In genomic region chr17:39209317-39210092, GRCh38 we compare ENCODE assay signal across 9 cellular contexts. TPM values are rescaled to one million over a fixed set of nuclear protein-coding genes. Genes with fewer than 3 reads are reported as not detected.
DNase-seq lines count a peak whose midpoint lies in the region.
"Had no signal": no experiment of that assay in that cellular context is flagged by ENCODE, and none has a peak within 500 bp of the region (broad histone marks: within the 10 kb centered on the region; RNA-seq: fewer than 3 reads in every experiment).

No MANE protein-coding gene starts in this region.

- peaks cover 8 to 12% of the 10 kb centered on the region in 2 experiments for H3K36me3 ChIP-seq in mesenchymal stem cell (ENCODE audit: control insufficient read depth in 1 of 2, insufficient read depth in 2 of 2, low read depth in 1 of 2, low read length in 2 of 2)

- H2AK5ac ChIP-seq in mesenchymal stem cell (ENCODE audit: low read length, severe bottlenecking) = no peak overlapping the region

- DNase-seq in NCI-H1436 (lab: John Stamatoyannopoulos, UW) = peak; percentile 60
- DNase-seq in NCI-H1436 treated with DMSO at 0.1 percent for 48 hours (lab: John Stamatoyannopoulos, UW) = no peak
- DNase-seq in activated CD4-positive, alpha-beta T cell treated with anti-CD3 and anti-CD28 coated beads, Interleukin-2, amount 50 U/mL, for 48 hours = peak; percentile 70 to 75
- DNase-seq in dermis blood vessel endothelial cell = peak; percentile 51
- DNase-seq in mesenchymal stem cell = peak; percentile 78
- peak; percentile 52 for DNase-seq in stimulated activated CD8-positive, alpha-beta memory T cell treated with anti-CD3 and anti-CD28 coated beads, Interleukin-12 subunit alpha, Interleukin-12 subunit beta, amount 100 ng/mL, for 24 hours (ENCODE audit: extremely low read depth)
- DNase-seq in HT-29 (ENCODE audit: low spot score) = no peak
- no peak for DNase-seq in OCI-M2 (lab: John Stamatoyannopoulos, UW; ENCODE audit: unreplicated experiment)

- H3K27me3 ChIP-seq in mesenchymal stem cell (ENCODE audit: control insufficient read depth in 1 of 2, insufficient read depth in 1 of 2, low read length in 2 of 2) = peaks cover 12% of the 10 kb centered on the region in 2 experiments

- peak overlapping the region; percentile 26 for H2BK5ac ChIP-seq in mesenchymal stem cell (ENCODE audit: low read depth, low read length, poor library complexity, severe bottlenecking)

- H2BK15ac ChIP-seq in mesenchymal stem cell (ENCODE audit: low read depth, poor library complexity, severe bottlenecking) = peak overlapping the region; percentile 97

- H3K9me3 ChIP-seq in mesenchymal stem cell (ENCODE audit: control insufficient read depth, low read length) = no peaks in the 10 kb centered on the region

- peaks cover 34% of the 10 kb centered on the region for H3K4me1 ChIP-seq in mesenchymal stem cell (ENCODE audit: control insufficient read depth, insufficient read depth, low read depth, low read length)

- peak overlapping the region; percentile 27 for H2BK120ac ChIP-seq in mesenchymal stem cell (ENCODE audit: low read depth, low read length)

- no peaks in the 10 kb centered on the region for H3K79me1 ChIP-seq in mesenchymal stem cell (replicated peaks; ENCODE audit: low read length, poor library complexity, severe bottlenecking)

- H2BK12ac ChIP-seq in mesenchymal stem cell (ENCODE audit: low read length in 2 of 2) = peak overlapping the region; percentile 64 to 78

- H4K91ac ChIP-seq in mesenchymal stem cell (ENCODE audit: low read length) = peak overlapping the region; percentile 77

- WGBS in mesenchymal stem cell = 6% methylated on average over 34 of the region's 39 CpGs

- peak overlapping the region; percentile 29 for H2AFZ ChIP-seq in mesenchymal stem cell (ENCODE audit: low read depth, low read length)

- peak overlapping the region in 1 of 2 experiments; percentile 35 for H3K4ac ChIP-seq in mesenchymal stem cell (ENCODE audit: low read depth in 1 of 2, low read length in 2 of 2)

- H3K14ac ChIP-seq in mesenchymal stem cell (ENCODE audit: low read length in 2 of 2) = peak overlapping the region in 1 of 2 experiments; percentile 11

- peak overlapping the region; percentile 77 to 84 for H3K18ac ChIP-seq in mesenchymal stem cell (ENCODE audit: low read depth in 1 of 2, low read length in 2 of 2)

- peak overlapping the region in 1 of 2 experiments; percentile 20 for H3K23ac ChIP-seq in mesenchymal stem cell (ENCODE audit: low read length in 2 of 2)

- H3K4me3 ChIP-seq in mesenchymal stem cell (ENCODE audit: insufficient read depth in 1 of 2, low read depth in 1 of 2, low read length in 2 of 2) = peak overlapping the region; percentile 39 to 67

- H3K27ac ChIP-seq in mesenchymal stem cell (ENCODE audit: low read length, poor library complexity, severe bottlenecking) = no peak overlapping the region

- H4K8ac ChIP-seq in mesenchymal stem cell (ENCODE audit: low read length) = peak overlapping the region; percentile 88

- peak overlapping the region; percentile 74 for H3K9ac ChIP-seq in mesenchymal stem cell (ENCODE audit: low read length)

- peak overlapping the region; percentile 50 for H3K4me2 ChIP-seq in mesenchymal stem cell (ENCODE audit: low read length, poor library complexity, severe bottlenecking)

RNA-seq across cellular contexts. Expression of gene RPL19, which starts 9.4 kb away (rescaled TPM):
- 1,928 and 2,101 TPM in 2 replicates for total RNA-seq in dermis blood vessel endothelial cell
- 2,372 TPM for polyA plus RNA-seq in mesenchymal stem cell (2013, experiment 1 of 2)
- polyA plus RNA-seq in mesenchymal stem cell (2013, experiment 2 of 2) = 2,320 TPM
- 2,436 and 2,711 TPM in 2 replicates for total RNA-seq in HT-29 (2014; rRNA removed; shearing (Covaris generic))

RNA-seq across cellular contexts. Expression of gene CACNB1, which starts 12.0 kb away (rescaled TPM):
- total RNA-seq in dermis blood vessel endothelial cell = 1.0 and 2.8 TPM in 2 replicates
- polyA plus RNA-seq in mesenchymal stem cell (2013, experiment 1 of 2) = 7.0 TPM
- polyA plus RNA-seq in mesenchymal stem cell (2013, experiment 2 of 2) = 6.3 TPM
- 3.5 and 6.5 TPM in 2 replicates for total RNA-seq in HT-29 (2014; rRNA removed; shearing (Covaris generic))

RNA-seq across cellular contexts. Expression of gene STAC2, which starts 16.2 kb away (rescaled TPM):
- total RNA-seq in dermis blood vessel endothelial cell = 0.05 and 0.34 TPM in 2 replicates
- polyA plus RNA-seq in mesenchymal stem cell (2013, experiment 1 of 2) = 0.01 TPM
- polyA plus RNA-seq in mesenchymal stem cell (2013, experiment 2 of 2) = 0.01 TPM
- total RNA-seq in HT-29 (2014; rRNA removed; shearing (Covaris generic)) = 0.28 TPM in 1 of 2 replicates, not detected in the other
- total RNA-seq: glomerular endothelial cell had no signal

RNA-seq across cellular contexts. Expression of gene ARL5C, which starts 43.5 kb away (rescaled TPM):
- total RNA-seq in dermis blood vessel endothelial cell = not detected in 2 replicates
- not detected for polyA plus RNA-seq in mesenchymal stem cell (2013, experiment 1 of 2)
- polyA plus RNA-seq in mesenchymal stem cell (2013, experiment 2 of 2) = not detected
- not detected in 2 replicates for total RNA-seq in HT-29 (2014; rRNA removed; shearing (Covaris generic))
- total RNA-seq: glomerular endothelial cell had no signal

RNA-seq across cellular contexts. Expression of gene PLXDC1, which starts 58.1 kb away (rescaled TPM):
- total RNA-seq in dermis blood vessel endothelial cell = not detected in 2 replicates
- 1.9 TPM for polyA plus RNA-seq in mesenchymal stem cell (2013, experiment 1 of 2)
- 2.1 TPM for polyA plus RNA-seq in mesenchymal stem cell (2013, experiment 2 of 2)
- not detected in 2 replicates for total RNA-seq in HT-29 (2014; rRNA removed; shearing (Covaris generic))

Comparison
In these comparisons a context has a peak if more than half of its experiments do, and no peak if none do; other contexts are left out.
1. DNase-seq: peak in NCI-H1436 (single experiment), activated CD4-positive, alpha-beta T cell treated with anti-CD3 and anti-CD28 coated beads, Interleukin-2, amount 50 U/mL, for 48 hours (2 of 2), dermis blood vessel endothelial cell (single experiment), mesenchymal stem cell (single experiment) and stimulated activated CD8-positive, alpha-beta memory T cell treated with anti-CD3 and anti-CD28 coated beads, Interleukin-12 subunit alpha, Interleukin-12 subunit beta, amount 100 ng/mL, for 24 hours (single experiment); none in NCI-H1436 treated with DMSO at 0.1 percent for 48 hours (single experiment), HT-29 (single experiment) and OCI-M2 (single experiment).